1 cellular context compared by ENCODE assay signal in genomic region chr19:12945479-12946091, GRCh38.
TF ChIP-seq lines count a peak whose summit lies in the region.

RAD23A (plus strand) TSS chr19:12945862; CDS start chr19:12945949, 87 bp downstream.

TF ChIP-seq in H1, 55 proteins besides CTCF, POLR2A, EP300 and RAD21:
- TF ChIP-seq TEAD4 (IDR thresholded peaks at IDR 0.05; ENCODE audit: low read depth, low read length) = peak; percentile 75
- no peak for TF ChIP-seq EZH2 (IDR thresholded peaks at IDR 0.05; ENCODE audit: low read depth, low read length, severe bottlenecking)
- no peak for TF ChIP-seq ZNF274 (IDR thresholded peaks at IDR 0.05; ENCODE audit: borderline replicate concordance, extremely low read depth, low read length)
- TF ChIP-seq MAX (IDR thresholded peaks at IDR 0.05) = peak; percentile 95
- no peak for TF ChIP-seq CTBP2 (IDR thresholded peaks at IDR 0.05; ENCODE audit: borderline replicate concordance, insufficient read depth, insufficient read length, low read length)
- TF ChIP-seq ATF2 (IDR thresholded peaks at IDR 0.05; ENCODE audit: low read length) = peak; percentile 89
- no peak for TF ChIP-seq RFX5 (IDR thresholded peaks at IDR 0.05; ENCODE audit: borderline replicate concordance, low read depth, low read length)
- no peak for TF ChIP-seq CBX5 (IDR thresholded peaks at IDR 0.05; ENCODE audit: low read depth, low read length)
- TF ChIP-seq EGR1 (IDR thresholded peaks at IDR 0.05; ENCODE audit: borderline replicate concordance, low read depth, low read length) = peak; percentile 39; the same call in 1 of the 2 replicates
- peak; percentile 64; the same call in 1 of the 2 replicates for TF ChIP-seq RBBP5 (IDR thresholded peaks at IDR 0.05; ENCODE audit: borderline replicate concordance, low read depth, low read length)
- 0 out of 2 replicates have a peak, but pooled peaks have one; percentile 7 for TF ChIP-seq SRF (IDR thresholded peaks at IDR 0.05; ENCODE audit: low read depth, low read length)
- peak; percentile 99 for TF ChIP-seq POLR2AphosphoS5 (IDR thresholded peaks at IDR 0.05; ENCODE audit: low read depth, low read length)
- peak; percentile 63; the same call in 1 of the 2 replicates for TF ChIP-seq SP1 (IDR thresholded peaks at IDR 0.05; ENCODE audit: low read depth, low read length)
- TF ChIP-seq JUND (IDR thresholded peaks at IDR 0.05; ENCODE audit: low read length) = peak; percentile 91
- TF ChIP-seq BRCA1 (IDR thresholded peaks at IDR 0.05; ENCODE audit: low read depth, low read length) = peak; percentile 44; the same call in 1 of the 2 replicates
- TF ChIP-seq HDAC6 (IDR thresholded peaks at IDR 0.05; ENCODE audit: low read depth, low read length) = no peak
- 0 out of 4 replicates have a peak, but pooled peaks have one; percentile 19 to 58 for TF ChIP-seq SIN3A (conservative IDR thresholded peaks at IDR 0.05 in 1 of 2, IDR thresholded peaks at IDR 0.05 in 1 of 2; ENCODE audit: low read depth in 1 of 2, low read length in 2 of 2)
- TF ChIP-seq SIRT6 (IDR thresholded peaks at IDR 0.05; ENCODE audit: low read length) = no peak
- peak; percentile 80; the same call in 1 of the 2 replicates for TF ChIP-seq GTF2F1 (IDR thresholded peaks at IDR 0.05; ENCODE audit: borderline replicate concordance, low read depth, low read length)
- no peak for TF ChIP-seq CBX8 (IDR thresholded peaks at IDR 0.05; ENCODE audit: borderline replicate concordance, low read depth, low read length)
- TF ChIP-seq FOSL1 (IDR thresholded peaks at IDR 0.05; ENCODE audit: insufficient read depth, low read depth, low read length) = peak; percentile 59; the same call in 1 of the 2 replicates
- no peak for TF ChIP-seq BCL11A (IDR thresholded peaks at IDR 0.05; ENCODE audit: low read depth in 2 of 2, low read length in 2 of 2)
- TF ChIP-seq SIX5 (IDR thresholded peaks at IDR 0.05; ENCODE audit: low read depth, low read length) = no peak
- no peak for TF ChIP-seq ASH2L (IDR thresholded peaks at IDR 0.05; ENCODE audit: low read length)
- peak; percentile 94 for TF ChIP-seq ATF3 (IDR thresholded peaks at IDR 0.05; ENCODE audit: insufficient read depth, low read depth, low read length)
- TF ChIP-seq JUN (IDR thresholded peaks at IDR 0.05; ENCODE audit: low read depth, low read length) = peak; percentile 60; the same call in 1 of the 2 replicates
- peak; percentile 84 for TF ChIP-seq E2F6 (IDR thresholded peaks at IDR 0.05)
- TF ChIP-seq TBP (IDR thresholded peaks at IDR 0.05; ENCODE audit: low read depth, low read length) = peak; percentile 91
- TF ChIP-seq CHD2 (IDR thresholded peaks at IDR 0.05; ENCODE audit: low read length) = peak; percentile 69
- TF ChIP-seq GABPA (IDR thresholded peaks at IDR 0.05; ENCODE audit: borderline replicate concordance, insufficient read depth, low read length) = peak; percentile 83; the same call in 1 of the 2 replicates
- TF ChIP-seq KDM5A (IDR thresholded peaks at IDR 0.05; ENCODE audit: low read length) = 0 out of 2 replicates have a peak, but pooled peaks have one; percentile 28
- peak; percentile 91 for TF ChIP-seq NRF1 (IDR thresholded peaks at IDR 0.05; ENCODE audit: low read depth, low read length)
- TF ChIP-seq PHF8 (conservative IDR thresholded peaks at IDR 0.05; ENCODE audit: low read depth, low read length) = peak; percentile 96
- peak; percentile 99 for TF ChIP-seq TAF1 (IDR thresholded peaks at IDR 0.05; ENCODE audit: low read depth, low read length)
- TF ChIP-seq TAF7 (optimal IDR thresholded peaks at IDR 0.05; ENCODE audit: borderline replicate concordance, low read depth, low read length) = peak; percentile 97
- TF ChIP-seq CHD1 (IDR thresholded peaks at IDR 0.05; ENCODE audit: low read depth, low read length) = no peak
- TF ChIP-seq NANOG (IDR thresholded peaks at IDR 0.05; ENCODE audit: insufficient read depth, low read depth, low read length, poor library complexity, severe bottlenecking) = no peak
- peak; percentile 98 for TF ChIP-seq USF2 (IDR thresholded peaks at IDR 0.05; ENCODE audit: low read length)
- TF ChIP-seq SP2 (IDR thresholded peaks at IDR 0.05; ENCODE audit: low read length) = no peak
- 0 out of 2 replicates have a peak, but pooled peaks have one; percentile 19 for TF ChIP-seq TCF12 (IDR thresholded peaks at IDR 0.05; ENCODE audit: low read depth, low read length)
- peak; percentile 99 for TF ChIP-seq YY1 (IDR thresholded peaks at IDR 0.05; ENCODE audit: low read depth, low read length)
- TF ChIP-seq CREB1 (IDR thresholded peaks at IDR 0.05) = peak; percentile 99
- no peak for TF ChIP-seq CEBPB (IDR thresholded peaks at IDR 0.05; ENCODE audit: low read depth, low read length)
- no peak for TF ChIP-seq HDAC2 (IDR thresholded peaks at IDR 0.05; ENCODE audit: borderline replicate concordance in 1 of 2, low read depth in 2 of 2, low read length in 2 of 2)
- TF ChIP-seq KDM1A (IDR thresholded peaks at IDR 0.05; ENCODE audit: borderline replicate concordance, low read length) = no peak
